In genomic region chr2:179594268-179595112, GRCh38 we compare ENCODE assay signal across 29 cellular contexts.
"Had no signal": no experiment of that assay in that cellular context is flagged by ENCODE, and none has a peak within 500 bp of the region (broad histone marks: within the 10 kb centered on the region; RNA-seq: fewer than 3 reads in every experiment).

No MANE protein-coding gene starts in this region.

- H3K4me3 ChIP-seq: adrenal gland, body of pancreas, breast epithelium, PC-9, SJCRH30, SK-N-MC had no signal

- H3K4me2 ChIP-seq: PC-9 had no signal

- H3K36me3 ChIP-seq: adrenal gland, breast epithelium, SJCRH30 had no signal

- ATAC-seq: activated CD8-positive, alpha-beta T cell treated with anti-CD3 and anti-CD28 coated beads for 36 hours; activated naive CD4-positive, alpha-beta T cell treated with anti-CD3 and anti-CD28 coated beads, Interleukin-2, amount 50 U/mL, for 72 hours; activated T-cell treated with anti-CD3 and anti-CD28 coated beads, Interleukin-2, amount 50 U/mL, for 72 hours; activated T-helper 17 cell treated with anti-CD3 and anti-CD28 coated beads, Interleukin-2, amount 50 U/mL, for 72 hours; body of pancreas had no signal

- H3K4me1 ChIP-seq: adrenal gland, breast epithelium had no signal

- H3K9me3 ChIP-seq: adrenal gland, body of pancreas, breast epithelium, SJCRH30 had no signal

- H3K27ac ChIP-seq: adrenal gland, body of pancreas, breast epithelium, PC-9, RWPE1, SJCRH30, SK-N-MC had no signal

- H3K27me3 ChIP-seq: adrenal gland, body of pancreas, breast epithelium, SJCRH30 had no signal

- DNase-seq: activated CD4-positive, alpha-beta T cell treated with anti-CD3 and anti-CD28 coated beads, Interleukin-2, amount 10 ng/mL, durations not matched to agents 24 days and 14 days; activated CD4-positive, alpha-beta T cell treated with anti-CD3 and anti-CD28 coated beads, Interleukin-2, amount 50 U/mL, for 4 hours; activated CD8-positive, alpha-beta T cell treated with anti-CD3 and anti-CD28 coated beads for 36 hours; activated effector memory CD4-positive, alpha-beta T cell treated with anti-CD3 and anti-CD28 coated beads, Interleukin-2, amount 50 U/mL, for 16 hours; activated naive CD4-positive, alpha-beta T cell treated with Interleukin-2 at 50 U/mL for 16 hours; activated T-cell treated with anti-CD3 and anti-CD28 coated beads, Interleukin-2, amount 50 U/mL, for 1 hour; activated T-cell treated with anti-CD3 and anti-CD28 coated beads, Interleukin-2, amount 50 U/mL, for 72 hours; adrenal gland; body of pancreas; KG1; MV-4-11; NCI-H1092; NCI-H1417; NCI-H146; NCI-H187; NCI-H2029 treated with DMSO at 0.1 percent for 48 hours; NCI-H2107; NCI-H2171; NCI-H510A; NCI-H748 treated with DMSO at 0.1 percent for 48 hours; NK-92 treated with Interleukin-12 subunit alpha and Interleukin-12 subunit beta, amount 100 ng/mL, for 24 hours; PC-9; SHP77 had no signal

- H2AFZ ChIP-seq: PC-9 had no signal
